Comparison of ENCODE assay signal across 28 cellular contexts in genomic region chrX:134571831-134572230, GRCh38.
DNase-seq lines count a peak whose midpoint lies in the region; ATAC-seq, FAIRE-seq and TF ChIP-seq lines count a peak whose summit lies in the region.
"Had no signal": no experiment of that assay in that cellular context is flagged by ENCODE, and none has a peak within 500 bp of the region (broad histone marks: within the 10 kb centered on the region; RNA-seq: fewer than 3 reads in every experiment).

No MANE protein-coding gene starts in this region.

- H3K4me1 Mint-ChIP-seq in HFFc6 (ENCODE audit: low read depth) = peaks cover 49% of the 10 kb centered on the region
- H3K4me1 Mint-ChIP-seq: T-helper 17 cell had no signal

- no peaks in the 10 kb centered on the region for H4K20me1 ChIP-seq in hepatocyte (ENCODE audit: insufficient read depth, poor library complexity, severe bottlenecking)

- POLR2A ChIA-PET in A549 (lab: Yijun Ruan, JAX) = no interaction called here

- ATAC-seq in A549 (no peak), GM19351 (IDR thresholded peaks at IDR 0.05; ENCODE audit: unreplicated experiment) (no peak), mucosa of descending colon (no peak)
- ATAC-seq: naive thymus-derived CD8-positive, alpha-beta T cell; Right ventricle myocardium inferior; T-helper 17 cell had no signal

- no peak overlapping the region for H2AFZ ChIP-seq in hepatocyte

- no peaks in the 10 kb centered on the region for H3K27me3 ChIP-seq in adipocyte (replicated peaks; ENCODE audit: control insufficient read depth, insufficient read depth, low read length)
- H3K27me3 ChIP-seq in hepatocyte = no peaks in the 10 kb centered on the region
- H3K27me3 ChIP-seq: upper lobe of left lung had no signal

- H3K4me3 ChIP-seq in A549 (0 out of 3 replicates have a peak overlapping the region, but pooled peaks have one; percentile 2), adipocyte (ENCODE audit: low read length) (no peak overlapping the region), hepatocyte (no peak overlapping the region), mucosa of descending colon (no peak overlapping the region)
- H3K4me3 ChIP-seq: BLaER1 treated with 17β-estradiol and CSF1 and Interleukin-3, amounts not matched to agents 10 nM and 100 nM; prostate gland; upper lobe of left lung had no signal

- CTCF ChIA-PET in A549 (lab: Yijun Ruan, JAX) = interaction anchor here (1.0 to 2.0 kb wide), 3 partner anchors 13 to 88 kb away, joined by 3 to 6 read pairs (median 3); no protein-coding TSS in a partner anchor

- 8% methylated on average over 4 of the region's 4 CpGs for WGBS in A549 (ENCODE audit: missing lambda C conversion rate)
- WGBS in hepatocyte (ENCODE audit: low lambda C conversion rate, missing lambda C conversion rate) = 30% methylated on average over 4 of the region's 4 CpGs

- DNase-seq in A549 (ENCODE audit: low read depth in 1 of 2, low spot score in 1 of 2) = no peak
- no peak for DNase-seq in HFFc6
- DNase-seq in adipocyte (ENCODE audit: low read depth) = peak; percentile 37
- DNase-seq in hepatocyte (ENCODE audit: low spot score) = no peak
- no peak for DNase-seq in T-helper 2 cell
- DNase-seq in mucosa of descending colon = no peak
- DNase-seq in globus pallidus (ENCODE audit: low spot score) = no peak
- DNase-seq: 8988T; activated CD4-positive, alpha-beta T cell treated with anti-CD3 and anti-CD28 coated beads, Interleukin-2, amount 50 U/mL, for 48 hours; activated gamma-delta T cell treated with Interleukin-2 at 50 U/mL for 16 hours; activated T-cell treated with anti-CD3 and anti-CD28 coated beads for 4 hours; aorta; hippocampal formation; naive thymus-derived CD8-positive, alpha-beta T cell; NCI-H1105; NCI-H2081 treated with DMSO at 0.1 percent for 48 hours; NCI-H524; small intestine; stimulated activated CD4-positive, alpha-beta T cell treated with anti-CD3 and anti-CD28 coated beads, Interleukin-4, amount 100 ng/mL, for 1 hour; T-helper 17 cell; upper lobe of left lung; WERI-Rb-1 had no signal

- peak; percentile 95 for FAIRE-seq in A549 (lab: Jason Lieb, UNC)
- FAIRE-seq: D721Med, keratinocyte, small intestine had no signal

- peak overlapping the region; percentile 11; the same call in 1 of the 2 replicates for H3K27ac Mint-ChIP-seq in HFFc6
- H3K27ac Mint-ChIP-seq: naive thymus-derived CD8-positive, alpha-beta T cell; T-helper 17 cell had no signal

- H3K27ac ChIP-seq in A549 = peak overlapping the region; percentile 85 to 88
- H3K27ac ChIP-seq in hepatocyte = peak overlapping the region; percentile 29
- H3K27ac ChIP-seq: prostate gland, upper lobe of left lung, WERI-Rb-1 had no signal

- H3K36me3 Mint-ChIP-seq in HFFc6 (ENCODE audit: low read depth) = no peaks in the 10 kb centered on the region
- H3K36me3 Mint-ChIP-seq: naive thymus-derived CD8-positive, alpha-beta T cell had no signal

- TF ChIP-seq RAD21 in A549 (conservative IDR thresholded peaks at IDR 0.05 in 1 of 2, IDR thresholded peaks at IDR 0.05 in 1 of 2) = no peak

- intact Hi-C loops in mucosa of descending colon (cut with DNase I, micrococcal nuclease) = no loop called here

- no peak for TF ChIP-seq EP300 in A549 (IDR thresholded peaks at IDR 0.05)

- H3K9me2 ChIP-seq in hepatocyte (replicated peaks; ENCODE audit: insufficient read depth) = no peaks in the 10 kb centered on the region

- H3K27me3 Mint-ChIP-seq in HFFc6 (ENCODE audit: insufficient read depth) = no peaks in the 10 kb centered on the region
- H3K27me3 Mint-ChIP-seq: T-helper 17 cell had no signal

- no peak for TF ChIP-seq POLR2A in A549 (IDR thresholded peaks at IDR 0.05; ENCODE audit: low read length)

- no peak overlapping the region for H3K9ac ChIP-seq in adipocyte (ENCODE audit: low read length)
- H3K9ac ChIP-seq: BLaER1 treated with 17β-estradiol and CSF1 and Interleukin-3, amounts not matched to agents 10 nM and 100 nM had no signal

- H3K79me2 ChIP-seq in hepatocyte = no peaks in the 10 kb centered on the region

- H3K36me3 ChIP-seq in adipocyte (ENCODE audit: control insufficient read depth, insufficient read depth, low read length, severe bottlenecking) (no peaks in the 10 kb centered on the region), hepatocyte (replicated peaks; ENCODE audit: insufficient read depth, low read depth) (no peaks in the 10 kb centered on the region), mucosa of descending colon (ENCODE audit: low read depth) (no peaks in the 10 kb centered on the region)
- H3K36me3 ChIP-seq: BLaER1 treated with 17β-estradiol and CSF1 and Interleukin-3, amounts not matched to agents 10 nM and 100 nM; prostate gland; upper lobe of left lung; WERI-Rb-1 had no signal

- no peaks in the 10 kb centered on the region for H3K9me3 ChIP-seq in A549
- H3K9me3 ChIP-seq in adipocyte (ENCODE audit: control insufficient read depth, low read length) = no peaks in the 10 kb centered on the region
- no peaks in the 10 kb centered on the region for H3K9me3 ChIP-seq in hepatocyte (ENCODE audit: low read depth)
- H3K9me3 ChIP-seq in mucosa of descending colon = no peaks in the 10 kb centered on the region
- H3K9me3 ChIP-seq: BLaER1 treated with 17β-estradiol and CSF1 and Interleukin-3, amounts not matched to agents 10 nM and 100 nM; prostate gland; upper lobe of left lung had no signal

- H3K4me1 ChIP-seq in A549 (peaks cover 67% of the 10 kb centered on the region), adipocyte (ENCODE audit: control insufficient read depth, insufficient read depth, low read length) (peaks cover 6% of the 10 kb centered on the region), hepatocyte (ENCODE audit: insufficient read depth) (no peaks in the 10 kb centered on the region), mucosa of descending colon (ENCODE audit: low read depth) (no peaks in the 10 kb centered on the region)
- H3K4me1 ChIP-seq: prostate gland, upper lobe of left lung had no signal

- H3K4me2 ChIP-seq in A549 (peak overlapping the region; percentile 72), hepatocyte (peak overlapping the region; percentile 9)

- TF ChIP-seq CTCF in A549 (IDR thresholded peaks at IDR 0.05) = no peak
- no peak for TF ChIP-seq CTCF in HFFc6 (IDR thresholded peaks at IDR 0.05)
- TF ChIP-seq CTCF in hepatocyte (IDR thresholded peaks at IDR 0.05; ENCODE audit: poor library complexity) = no peak
- TF ChIP-seq CTCF in mucosa of descending colon (IDR thresholded peaks at IDR 0.05) = no peak

- no peaks in the 10 kb centered on the region for H3K9me3 Mint-ChIP-seq in HFFc6
- H3K9me3 Mint-ChIP-seq: naive thymus-derived CD8-positive, alpha-beta T cell had no signal

- H3K4me3 Mint-ChIP-seq in HFFc6 = peak overlapping the region; percentile 15; the same call in 1 of the 2 replicates
- H3K4me3 Mint-ChIP-seq: naive thymus-derived CD8-positive, alpha-beta T cell; T-helper 17 cell had no signal

TF ChIP-seq in A549, 52 proteins besides CTCF, POLR2A, EP300 and RAD21:
- no peak for TF ChIP-seq MYC (IDR thresholded peaks at IDR 0.05; ENCODE audit: borderline replicate concordance, low read length)
- no peak for TF ChIP-seq SREBF2 (IDR thresholded peaks at IDR 0.05)
- no peak for TF ChIP-seq ZNF302 (CRISPR knock-in tag; IDR thresholded peaks at IDR 0.05)
- TF ChIP-seq CEBPB (IDR thresholded peaks at IDR 0.05) = no peak
- TF ChIP-seq RARB (CRISPR knock-in tag; IDR thresholded peaks at IDR 0.05) = no peak
- TF ChIP-seq EHF (CRISPR knock-in tag; IDR thresholded peaks at IDR 0.05) = no peak
- TF ChIP-seq RFX5 (IDR thresholded peaks at IDR 0.05) = no peak
- no peak for TF ChIP-seq HMGXB4 (CRISPR knock-in tag; IDR thresholded peaks at IDR 0.05; ENCODE audit: borderline replicate concordance)
- no peak for TF ChIP-seq RCOR1 (IDR thresholded peaks at IDR 0.05; ENCODE audit: low read depth, low read length)
